In genomic region chr11:64540426-64540825, GRCh38 we compare ENCODE assay signal across 22 cellular contexts. TPM values are rescaled to one million over a fixed set of nuclear protein-coding genes. Genes with fewer than 3 reads are reported as not detected.
"Had no signal": no experiment of that assay in that cellular context is flagged by ENCODE, and none has a peak within 500 bp of the region (broad histone marks: within the 10 kb centered on the region; RNA-seq: fewer than 3 reads in every experiment).

No MANE protein-coding gene starts in this region.

- H3K4me3 ChIP-seq: coronary artery, heart left ventricle, mucosa of descending colon, right atrium auricular region, sigmoid colon, skin epidermis, stomach, transverse colon, uterus had no signal

- H3K4me1 ChIP-seq: sigmoid colon, stomach, uterus had no signal

- H3K27me3 ChIP-seq: right atrium auricular region, sigmoid colon, uterus had no signal

- ATAC-seq: heart left ventricle; mucosa of descending colon; naive thymus-derived CD8-positive, alpha-beta T cell had no signal

- H3K36me3 ChIP-seq: heart left ventricle, right atrium auricular region, sigmoid colon, stomach, thoracic aorta, transverse colon, uterus had no signal

- H3K9me3 ChIP-seq: mucosa of descending colon, right atrium auricular region, thoracic aorta, transverse colon, uterus had no signal

- DNase-seq: effector CD8-positive, alpha-beta T cell; foreskin melanocyte; heart left ventricle; hippocampal formation; kidney glomerular epithelial cell; mucosa of descending colon; sigmoid colon; stimulated activated CD4-positive, alpha-beta T cell treated with anti-CD3 and anti-CD28 coated beads, Interleukin-12 subunit alpha, Interleukin-12 subunit beta, amount 100 ng/mL, for 4 hours; stimulated activated naive CD4-positive, alpha-beta T cell; stomach; substantia nigra; transverse colon; uterus had no signal

- H3K36me3 Mint-ChIP-seq: naive thymus-derived CD8-positive, alpha-beta T cell had no signal

- H3K27ac ChIP-seq: coronary artery, heart left ventricle, right atrium auricular region, sigmoid colon, skin epidermis, stomach, transverse colon, uterus had no signal

- H3K27ac Mint-ChIP-seq: naive thymus-derived CD8-positive, alpha-beta T cell had no signal

- H3K4me3 Mint-ChIP-seq: naive thymus-derived CD8-positive, alpha-beta T cell had no signal

RNA-seq across cellular contexts. Expression of gene SLC22A11, which starts 15.3 kb away (rescaled TPM):
- total RNA-seq: dermis microvascular lymphatic vessel endothelial cell; glomerular endothelial cell; heart left ventricle; naive thymus-derived CD8-positive, alpha-beta T cell; osteocyte; right atrium auricular region; sigmoid colon; stomach; thoracic aorta; transverse colon had no signal

RNA-seq across cellular contexts. Expression of gene SLC22A12, which starts 50.6 kb away (rescaled TPM):
- total RNA-seq: dermis microvascular lymphatic vessel endothelial cell; glomerular endothelial cell; heart left ventricle; mucosa of descending colon; naive thymus-derived CD8-positive, alpha-beta T cell; osteocyte; posterior vena cava; right atrium auricular region; sigmoid colon; stomach; thoracic aorta; transverse colon; uterus had no signal
